8 cellular contexts compared by ENCODE assay signal in the genomic region with DNA sequence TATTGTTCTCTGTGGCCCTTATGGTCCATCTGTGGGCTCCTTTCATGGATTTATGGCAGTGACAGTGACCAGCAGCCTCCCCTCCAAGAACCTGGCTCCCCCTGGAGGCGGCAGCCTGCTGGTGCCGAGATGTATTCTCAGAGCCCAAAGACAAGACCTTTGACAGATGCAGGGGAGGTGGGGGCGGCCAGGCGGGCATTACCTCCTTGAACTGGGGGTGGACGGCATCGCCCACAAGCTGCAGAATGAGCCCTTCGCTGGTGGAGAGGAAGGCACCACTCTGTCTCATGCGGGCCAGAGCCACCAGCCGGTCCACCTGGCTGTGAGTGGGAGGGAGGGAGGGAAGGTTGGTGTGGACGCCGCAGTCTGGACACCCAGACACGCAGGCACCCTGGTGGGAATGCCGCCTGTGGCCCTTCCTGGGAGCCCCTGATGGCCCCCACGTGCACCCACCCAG. TPM values are rescaled to one million over a fixed set of nuclear protein-coding genes. Genes with fewer than 3 reads are reported as not detected.
DNase-seq lines count a peak whose midpoint lies in the region; ATAC-seq and TF ChIP-seq lines count a peak whose summit lies in the region.

No MANE protein-coding gene starts in this region.

- no peaks in the 10 kb centered on the region for H3F3A ChIP-seq in OCI-LY1 (ENCODE audit: insufficient read depth, low read length)

- H3K4me1 ChIP-seq in OCI-LY1 (ENCODE audit: insufficient read depth, low read length, severe bottlenecking), result peaks cover 18% of the 10 kb centered on the region
- no peaks in the 10 kb centered on the region for H3K4me1 ChIP-seq in right cardiac atrium (ENCODE audit: control insufficient read depth, insufficient read depth, low read length)

- peak; percentile 62 for TF ChIP-seq CTCF in GM12865 (IDR thresholded peaks at IDR 0.05; ENCODE audit: insufficient read depth, low read depth, low read length, missing control alignments)
- peak; percentile 70 for TF ChIP-seq CTCF in OCI-LY1 (IDR thresholded peaks at IDR 0.05; ENCODE audit: low read length)

- H3K4me3 ChIP-seq in GM12865 (ENCODE audit: low read depth, low read length) (no peak overlapping the region), OCI-LY1 (ENCODE audit: low read depth, low read length, poor library complexity, severe bottlenecking) (no peak overlapping the region), right cardiac atrium (ENCODE audit: low read length) (no peak overlapping the region)

- intact Hi-C loops in right cardiac atrium (cut with DNase I), result no loop called here

- no peak overlapping the region for H3K9ac ChIP-seq in OCI-LY1 (ENCODE audit: low read length)

- no peak for ATAC-seq in right cardiac atrium

- WGBS in right cardiac atrium, result 76% methylated on average over 14 of the region's 14 CpGs

- H3K27ac ChIP-seq in OCI-LY1 (ENCODE audit: low read depth, low read length, poor library complexity, severe bottlenecking) (no peak overlapping the region), right cardiac atrium (ENCODE audit: low read length) (no peak overlapping the region)

- DNase-seq in 8988T (peak; percentile 83), GM12865 (ENCODE audit: low read depth) (peak; percentile 59), right cardiac atrium (peak in 2 of 3 donors; percentile 64 to 80), NCI-H1092 (lab: John Stamatoyannopoulos, UW) (no peak), NK-92 (lab: John Stamatoyannopoulos, UW; ENCODE audit: unreplicated experiment) (no peak)
- peak; percentile 59 for DNase-seq in activated naive CD4-positive, alpha-beta T cell treated with Interleukin-2 at 50 U/mL for 16 hours
- DNase-seq in stimulated activated CD4-positive, alpha-beta T cell treated with anti-CD3 and anti-CD28 coated beads, Interleukin-4, amount 100 ng/mL, for 24 hours, result peak; percentile 53

- H4K20me1 ChIP-seq in OCI-LY1 (ENCODE audit: insufficient read depth, low read length), result no peaks in the 10 kb centered on the region

- H3K79me2 ChIP-seq in OCI-LY1 (ENCODE audit: insufficient read depth, low read length), result no peaks in the 10 kb centered on the region

- H3K9me3 ChIP-seq in OCI-LY1 (ENCODE audit: low read length), result no peaks in the 10 kb centered on the region
- no peaks in the 10 kb centered on the region for H3K9me3 ChIP-seq in right cardiac atrium (ENCODE audit: control insufficient read depth, low read length)

- peaks cover 15% of the 10 kb centered on the region for H3K36me3 ChIP-seq in OCI-LY1 (ENCODE audit: insufficient read depth, low read length)

- H2AFZ ChIP-seq in OCI-LY1 (ENCODE audit: low read length), result no peak overlapping the region

- no peaks in the 10 kb centered on the region for H3K9me2 ChIP-seq in OCI-LY1 (ENCODE audit: low read depth, low read length)

- H3K4me2 ChIP-seq in OCI-LY1 (ENCODE audit: low read length), result no peak overlapping the region

- no peaks in the 10 kb centered on the region; the same call in 1 of the 2 replicates for H3K27me3 ChIP-seq in OCI-LY1 (ENCODE audit: insufficient read depth, low read length)
- H3K27me3 ChIP-seq in right cardiac atrium (ENCODE audit: control insufficient read depth, insufficient read depth), result no peaks in the 10 kb centered on the region

RNA-seq across cellular contexts. Expression of gene ISOC2, which starts 6.6 kb away (rescaled TPM):
- total RNA-seq in right cardiac atrium, result 10 to 100 TPM; 49.6 to 73.9 (median 62.0) TPM
- 111 TPM for polyA plus RNA-seq in right cardiac atrium

RNA-seq across cellular contexts. Expression of gene C19orf85, which starts 9.7 kb away (rescaled TPM):
- total RNA-seq in right cardiac atrium, result not detected
- polyA plus RNA-seq in right cardiac atrium, result not detected

RNA-seq across cellular contexts. Expression of gene SHISA7, which starts 11.7 kb away (rescaled TPM):
- not detected for total RNA-seq in right cardiac atrium
- 0.05 TPM for polyA plus RNA-seq in right cardiac atrium

RNA-seq across cellular contexts. Expression of gene ZNF628, which starts 21.6 kb away (rescaled TPM):
- 1 to 10 TPM; 5.6 to 8.1 (median 6.7) TPM for total RNA-seq in right cardiac atrium
- polyA plus RNA-seq in right cardiac atrium, result 7.7 TPM

RNA-seq across cellular contexts. Expression of gene NAT14, which starts 30.2 kb away (rescaled TPM):
- total RNA-seq in right cardiac atrium, result 10 to 100 TPM; 13.6 to 20.8 (median 15.0) TPM
- 15.8 TPM for polyA plus RNA-seq in right cardiac atrium

Comparison
In these comparisons a context has a peak if more than half of its experiments do, and no peak if none do; other contexts are left out.
1. DNase-seq: peak in 8988T (single experiment), GM12865 (single experiment), activated naive CD4-positive, alpha-beta T cell treated with Interleukin-2 at 50 U/mL for 16 hours (single experiment), right cardiac atrium (2 of 3) and stimulated activated CD4-positive, alpha-beta T cell treated with anti-CD3 and anti-CD28 coated beads, Interleukin-4, amount 100 ng/mL, for 24 hours (single experiment); none in NCI-H1092 (single experiment) and NK-92 (single experiment).